1 cellular context compared by ENCODE assay signal in the genomic region with DNA sequence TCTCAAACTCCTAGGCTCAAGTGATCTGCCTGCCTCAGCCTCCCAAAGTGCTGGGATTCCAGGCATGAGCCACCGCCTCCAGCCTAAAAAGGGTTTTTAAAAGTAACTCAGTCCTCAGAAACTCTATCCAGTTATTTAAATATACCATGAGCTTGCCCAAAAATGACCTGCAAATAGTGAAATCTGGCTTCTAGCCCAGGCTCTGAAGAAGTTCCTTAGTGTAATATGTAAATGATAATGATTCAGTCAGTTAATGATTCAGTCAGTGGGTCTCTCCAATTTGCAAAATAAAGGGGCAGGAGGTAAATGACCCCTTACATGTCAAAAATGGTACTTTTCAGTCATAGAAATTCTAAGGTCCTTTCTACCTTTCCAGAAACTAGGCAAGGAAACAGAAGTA.
TF ChIP-seq lines count a peak whose summit lies in the region.

No MANE protein-coding gene starts in this region.

TF ChIP-seq in GM12878, 131 proteins besides CTCF, POLR2A, EP300 and RAD21:
- TF ChIP-seq SMAD5 (IDR thresholded peaks at IDR 0.05; ENCODE audit: low read depth) (no peak), NFYA (IDR thresholded peaks at IDR 0.05; ENCODE audit: borderline replicate concordance, low read depth, low read length) (no peak), GATAD2B (conservative IDR thresholded peaks at IDR 0.05; ENCODE audit: low read depth) (no peak), MYB (IDR thresholded peaks at IDR 0.05; ENCODE audit: borderline replicate concordance, low read depth, low read length) (no peak), SUPT20H (IDR thresholded peaks at IDR 0.05; ENCODE audit: borderline replicate concordance, control insufficient read depth, low read depth, low read length) (no peak), MYC (IDR thresholded peaks at IDR 0.05; ENCODE audit: insufficient read depth, insufficient read length, insufficient replicate concordance, low read length, severe bottlenecking) (no peak), IKZF1 (conservative IDR thresholded peaks at IDR 0.05) (no peak), CBX3 (IDR thresholded peaks at IDR 0.05; ENCODE audit: borderline replicate concordance, low read depth) (no peak), KDM1A (IDR thresholded peaks at IDR 0.05; ENCODE audit: borderline replicate concordance) (no peak), NFIC (IDR thresholded peaks at IDR 0.05; ENCODE audit: low read depth, low read length) (no peak), ZSCAN29 (IDR thresholded peaks at IDR 0.05) (no peak), SIN3A (IDR thresholded peaks at IDR 0.05; ENCODE audit: low read depth, low read length) (no peak), JUND (IDR thresholded peaks at IDR 0.05; ENCODE audit: low read depth, low read length) (no peak), TAF1 (IDR thresholded peaks at IDR 0.05; ENCODE audit: borderline replicate concordance, low read depth, low read length) (no peak), CREM (IDR thresholded peaks at IDR 0.05; ENCODE audit: low read depth) (no peak)
- TF ChIP-seq, protein P1, sequence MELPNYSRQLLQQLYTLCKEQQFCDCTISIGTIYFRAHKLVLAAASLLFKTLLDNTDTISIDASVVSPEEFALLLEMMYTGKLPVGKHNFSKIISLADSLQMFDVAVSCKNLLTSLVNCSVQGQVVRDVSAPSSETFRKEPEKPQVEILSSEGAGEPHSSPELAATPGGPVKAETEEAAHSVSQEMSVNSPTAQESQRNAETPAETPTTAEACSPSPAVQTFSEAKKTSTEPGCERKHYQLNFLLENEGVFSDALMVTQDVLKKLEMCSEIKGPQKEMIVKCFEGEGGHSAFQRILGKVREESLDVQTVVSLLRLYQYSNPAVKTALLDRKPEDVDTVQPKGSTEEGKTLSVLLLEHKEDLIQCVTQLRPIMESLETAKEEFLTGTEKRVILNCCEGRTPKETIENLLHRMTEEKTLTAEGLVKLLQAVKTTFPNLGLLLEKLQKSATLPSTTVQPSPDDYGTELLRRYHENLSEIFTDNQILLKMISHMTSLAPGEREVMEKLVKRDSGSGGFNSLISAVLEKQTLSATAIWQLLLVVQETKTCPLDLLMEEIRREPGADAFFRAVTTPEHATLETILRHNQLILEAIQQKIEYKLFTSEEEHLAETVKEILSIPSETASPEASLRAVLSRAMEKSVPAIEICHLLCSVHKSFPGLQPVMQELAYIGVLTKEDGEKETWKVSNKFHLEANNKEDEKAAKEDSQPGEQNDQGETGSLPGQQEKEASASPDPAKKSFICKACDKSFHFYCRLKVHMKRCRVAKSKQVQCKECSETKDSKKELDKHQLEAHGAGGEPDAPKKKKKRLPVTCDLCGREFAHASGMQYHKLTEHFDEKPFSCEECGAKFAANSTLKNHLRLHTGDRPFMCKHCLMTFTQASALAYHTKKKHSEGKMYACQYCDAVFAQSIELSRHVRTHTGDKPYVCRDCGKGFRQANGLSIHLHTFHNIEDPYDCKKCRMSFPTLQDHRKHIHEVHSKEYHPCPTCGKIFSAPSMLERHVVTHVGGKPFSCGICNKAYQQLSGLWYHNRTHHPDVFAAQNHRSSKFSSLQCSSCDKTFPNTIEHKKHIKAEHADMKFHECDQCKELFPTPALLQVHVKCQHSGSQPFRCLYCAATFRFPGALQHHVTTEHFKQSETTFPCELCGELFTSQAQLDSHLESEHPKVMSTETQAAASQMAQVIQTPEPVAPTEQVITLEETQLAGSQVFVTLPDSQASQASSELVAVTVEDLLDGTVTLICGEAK (IDR thresholded peaks at IDR 0.05; ENCODE audit: borderline replicate concordance), result no peak
